Comparison of ENCODE assay signal across 8 cellular contexts in the genomic region with DNA sequence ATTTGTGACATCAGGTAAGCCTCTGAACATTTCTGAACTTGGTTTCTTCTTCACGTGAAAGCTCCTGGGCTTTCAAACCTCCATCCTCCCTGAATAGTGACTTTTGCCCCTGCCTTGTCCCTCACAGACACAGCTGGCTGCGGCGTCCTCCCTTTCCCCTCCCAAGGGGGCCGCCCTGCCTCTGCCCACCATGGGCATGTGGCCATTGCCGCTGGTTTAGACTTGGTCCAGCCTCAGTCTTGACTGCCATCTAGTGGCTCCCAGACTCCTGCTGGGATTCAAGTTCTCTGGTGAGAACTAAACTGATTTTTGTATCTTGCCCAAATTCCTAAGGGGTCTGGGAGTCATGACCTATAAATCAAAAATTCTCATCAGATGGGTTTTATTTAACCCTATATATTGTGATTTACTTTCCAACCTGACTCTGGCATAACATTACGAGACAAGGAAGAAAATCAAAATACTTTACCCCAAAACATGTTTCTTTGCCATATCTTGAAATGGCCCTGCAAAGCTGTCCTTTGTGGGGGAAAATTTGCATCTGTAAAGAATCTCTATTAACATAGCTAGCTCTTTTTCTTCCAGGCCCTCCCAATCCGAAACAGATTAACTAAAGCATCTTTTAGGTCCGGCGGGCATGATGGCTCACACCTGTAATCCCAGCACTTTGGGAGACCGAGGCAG.
DNase-seq lines count a peak whose midpoint lies in the region; FAIRE-seq and TF ChIP-seq lines count a peak whose summit lies in the region.
"Not testable (repeated sequence)": the region's sequence is repeated elsewhere in the genome, so short reads cannot be mapped to it uniquely, and the experiment has no call there.

No MANE protein-coding gene starts in this region.

- not testable (repeated sequence) for H3K4me2 ChIP-seq in keratinocyte (ENCODE audit: control insufficient read depth, extremely low read depth, insufficient read depth, low read depth, low read length)

- dilution Hi-C loops in keratinocyte (cut with MboI; ENCODE audit: extremely low pct_ligation_motif_present, low sequenced_read_pairs) = not testable (repeated sequence)

- H3K27ac ChIP-seq in keratinocyte (ENCODE audit: control insufficient read depth, insufficient read depth, low read length) = not testable (repeated sequence)

- not testable (repeated sequence) for H2AFZ ChIP-seq in keratinocyte (ENCODE audit: control insufficient read depth, low read length)

- H3K36me3 ChIP-seq in keratinocyte (ENCODE audit: control insufficient read depth in 2 of 2, extremely low read depth in 1 of 2, insufficient read depth in 2 of 2, low read length in 2 of 2) = not testable (repeated sequence)

- FAIRE-seq in keratinocyte (lab: Jason Lieb, UNC) = peak; percentile 20

- in situ Hi-C loops in GM13977 (cut with MboI; ENCODE audit: low pct_unique_long_range_greater_than_20kb, low sequenced_read_pairs, unreplicated experiment) = not testable (repeated sequence)

- not testable (repeated sequence) for H3K27me3 ChIP-seq in keratinocyte (ENCODE audit: control insufficient read depth, extremely low read depth, insufficient read depth, low read length)

- not testable (repeated sequence) for H3K4me1 ChIP-seq in keratinocyte (ENCODE audit: control insufficient read depth, extremely low read depth, insufficient read depth, low read length)

- H3K4me3 ChIP-seq in AG10803 (ENCODE audit: low read length); keratinocyte (ENCODE audit: control insufficient read depth in 2 of 3, extremely low read depth in 1 of 3, insufficient read depth in 2 of 3, low read depth in 1 of 3, low read length in 3 of 3); skeletal muscle cell (ENCODE audit: low read depth, low read length): not testable (repeated sequence)

- not testable (repeated sequence) for H3K9me3 ChIP-seq in keratinocyte (ENCODE audit: control insufficient read depth, low read depth, low read length)

- not testable (repeated sequence) for H4K20me1 ChIP-seq in keratinocyte (ENCODE audit: control insufficient read depth, extremely low read depth, insufficient read depth, low read length)

- H3K9ac ChIP-seq in keratinocyte (ENCODE audit: control insufficient read depth, extremely low read depth, insufficient read depth, low read length) = not testable (repeated sequence)

- TF ChIP-seq CTCF in AG10803 (conservative IDR thresholded peaks at IDR 0.05; ENCODE audit: low read length) = peak; percentile 91
- TF ChIP-seq CTCF in GM13977 (IDR thresholded peaks at IDR 0.05; ENCODE audit: extremely low read depth, insufficient read depth, missing control alignments) = peak; percentile 89
- TF ChIP-seq CTCF in keratinocyte (optimal IDR thresholded peaks at IDR 0.05 in 1 of 3, IDR thresholded peaks at IDR 0.05 in 1 of 3, conservative IDR thresholded peaks at IDR 0.05 in 1 of 3; ENCODE audit: extremely low read depth in 1 of 3, insufficient read depth in 2 of 3, low read length in 3 of 3) = peak; percentile 80 to 91 (median 89)

- peak; percentile 46 for DNase-seq in AG10803 (ENCODE audit: low read depth)
- peak; percentile 82 for DNase-seq in GM13977 (ENCODE audit: low spot score)
- DNase-seq in NCI-H1436 (lab: John Stamatoyannopoulos, UW) = peak; percentile 78
- DNase-seq in SHP77 (lab: John Stamatoyannopoulos, UW) = peak; percentile 59 to 80
- DNase-seq in activated T-cell treated with anti-CD3 and anti-CD28 coated beads for 48 hours (ENCODE audit: low read depth) = peak; percentile 27
- DNase-seq in effector CD8-positive, alpha-beta T cell (lab: John Stamatoyannopoulos, UW) = peak; percentile 20
- DNase-seq in keratinocyte (ENCODE audit: low read depth, low spot score) = peak; percentile 13
- DNase-seq in skeletal muscle cell (ENCODE audit: low read depth) = peak; percentile 4

- not testable (repeated sequence) for H3K9me1 ChIP-seq in keratinocyte (ENCODE audit: control insufficient read depth, extremely low read depth, insufficient read depth, low read length)

- not testable (repeated sequence) for H3K79me2 ChIP-seq in keratinocyte (ENCODE audit: control insufficient read depth, insufficient read depth, low read length)

Comparison
In these comparisons a context has a peak if more than half of its experiments do, and no peak if none do; other contexts are left out.
1. DNase-seq: peak in every context shown above with its lines; median percentile 82 in GM13977; 78 in NCI-H1436; 70 in SHP77; 46 in AG10803; 27 in activated T-cell treated with anti-CD3 and anti-CD28 coated beads for 48 hours; 20 in effector CD8-positive, alpha-beta T cell; 13 in keratinocyte; 4 in skeletal muscle cell.